Comparison of ENCODE assay signal across 26 cellular contexts in genomic region chr12:106291342-106291741, GRCh38. TPM values are rescaled to one million over a fixed set of nuclear protein-coding genes. Genes with fewer than 3 reads are reported as not detected.
DNase-seq lines count a peak whose midpoint lies in the region; ATAC-seq, FAIRE-seq and TF ChIP-seq lines count a peak whose summit lies in the region.
"Had no signal": no experiment of that assay in that cellular context is flagged by ENCODE, and none has a peak within 500 bp of the region (broad histone marks: within the 10 kb centered on the region; RNA-seq: fewer than 3 reads in every experiment).

No MANE protein-coding gene starts in this region.

- H3K27ac Mint-ChIP-seq in WTC11: no peak overlapping the region
- no peak overlapping the region for H3K27ac Mint-ChIP-seq in effector memory CD8-positive, alpha-beta T cell
- H3K27ac Mint-ChIP-seq: HFFc6, IgD-negative memory B cell, nephron had no signal

- in situ Hi-C loops in HepG2 (cut with HindIII; ENCODE audit: extremely low pct_ligation_motif_present, low pct_unique_long_range_greater_than_20kb): no loop called here

- no TSS peak for BruUV-seq in HepG2 (replicated peaks; lab: Mats Ljungman, UMichigan)

- H3K9me3 ChIP-seq in HepG2 (ENCODE audit: low read length): no peaks in the 10 kb centered on the region
- H3K9me3 ChIP-seq: BLaER1 treated with 17β-estradiol and CSF1 and Interleukin-3, amounts not matched to agents 10 nM and 100 nM; thoracic aorta had no signal

- no peak overlapping the region for H3K4me3 ChIP-seq in HepG2 (replicated peaks in 1 of 3; ENCODE audit: insufficient read depth in 1 of 3, low read depth in 2 of 3, low read length in 3 of 3)
- H3K4me3 ChIP-seq: BLaER1 treated with 17β-estradiol and CSF1 and Interleukin-3, amounts not matched to agents 10 nM and 100 nM; cardiac muscle cell; dorsolateral prefrontal cortex; thoracic aorta had no signal

- H3K27me3 Mint-ChIP-seq in WTC11 (ENCODE audit: low read depth): no peaks in the 10 kb centered on the region; the same call in 1 of the 2 replicates
- H3K27me3 Mint-ChIP-seq in effector memory CD8-positive, alpha-beta T cell: peaks cover 0 to 19% of the 10 kb centered on the region in 2 donors

- WGBS in HepG2 (ENCODE audit: low lambda C conversion rate): 58% methylated on average over 5 of the region's 5 CpGs

- no peak for TF ChIP-seq CTCF in WTC11 (IDR thresholded peaks at IDR 0.05)
- TF ChIP-seq CTCF in HepG2 (CRISPR knock-in tag; IDR thresholded peaks at IDR 0.05): no peak

- H3K4me2 ChIP-seq in HepG2 (ENCODE audit: low read depth, low read length): no peak overlapping the region
- H3K4me2 ChIP-seq: BLaER1 treated with 17β-estradiol and CSF1 and Interleukin-3, amounts not matched to agents 10 nM and 100 nM had no signal

- H3K4me3 Mint-ChIP-seq in WTC11: no peak overlapping the region
- no peak overlapping the region for H3K4me3 Mint-ChIP-seq in effector memory CD8-positive, alpha-beta T cell
- H3K4me3 Mint-ChIP-seq: HFFc6, IgD-negative memory B cell, nephron had no signal

- H3K9me3 Mint-ChIP-seq in WTC11: no peaks in the 10 kb centered on the region
- H3K9me3 Mint-ChIP-seq in effector memory CD8-positive, alpha-beta T cell: no peaks in the 10 kb centered on the region
- H3K9me3 Mint-ChIP-seq: HFFc6, IgD-negative memory B cell, nephron had no signal

- intact Hi-C loops in HepG2 (cut with micrococcal nuclease; ENCODE audit: unreplicated experiment) (no loop called here), posterior vena cava (cut with DNase I) (no loop called here)

- no peaks in the 10 kb centered on the region for H3K36me3 Mint-ChIP-seq in WTC11
- H3K36me3 Mint-ChIP-seq in effector memory CD8-positive, alpha-beta T cell (ENCODE audit: insufficient read depth): no peaks in the 10 kb centered on the region
- H3K36me3 Mint-ChIP-seq: IgD-negative memory B cell had no signal

- no peak overlapping the region for H3K27ac ChIP-seq in HepG2 (ENCODE audit: extremely low read length, insufficient read depth, low read length)
- H3K27ac ChIP-seq: BLaER1 treated with 17β-estradiol and CSF1 and Interleukin-3, amounts not matched to agents 10 nM and 100 nM; cardiac muscle cell; dorsolateral prefrontal cortex; HL-60; thoracic aorta had no signal

- no peaks in the 10 kb centered on the region for H3K27me3 ChIP-seq in HepG2 (ENCODE audit: control insufficient read depth in 1 of 2, insufficient read depth in 2 of 2, low read length in 2 of 2)
- H3K27me3 ChIP-seq: BLaER1 treated with 17β-estradiol and CSF1 and Interleukin-3, amounts not matched to agents 10 nM and 100 nM; cardiac muscle cell; dorsolateral prefrontal cortex had no signal

- POLR2A ChIA-PET in WTC11 (lab: Charles Lee) (no interaction called here), HepG2 (lab: Yijun Ruan, JAX) (interaction anchor here (1.3 kb wide), 1 partner anchor 67 kb away, joined by 4 read pairs; the partner anchor contains the start of gene POLR3B)

- no peaks in the 10 kb centered on the region for H4K20me1 ChIP-seq in HepG2 (ENCODE audit: insufficient read depth, low read length)
- H4K20me1 ChIP-seq: BLaER1 treated with 17β-estradiol and CSF1 and Interleukin-3, amounts not matched to agents 10 nM and 100 nM had no signal

- H3K36me3 ChIP-seq in HepG2 (replicated peaks in 1 of 2; ENCODE audit: control insufficient read depth in 1 of 2, insufficient read depth in 2 of 2, low read length in 2 of 2): no peaks in the 10 kb centered on the region
- H3K36me3 ChIP-seq: BLaER1 treated with 17β-estradiol and CSF1 and Interleukin-3, amounts not matched to agents 10 nM and 100 nM; cardiac muscle cell; thoracic aorta had no signal

- CTCF ChIA-PET in WTC11 (lab: Charles Lee) (no interaction called here), HepG2 (lab: Yijun Ruan, JAX; ENCODE audit: low intra/inter-chr PET ratio, low total read pairs) (no interaction called here)

- DNase-seq in DMS153 treated with DMSO at 0.1 percent for 48 hours (lab: John Stamatoyannopoulos, UW; ENCODE audit: unreplicated experiment): peak; percentile 58
- DNase-seq in NCI-H146 treated with DMSO at 0.1 percent for 48 hours (lab: John Stamatoyannopoulos, UW; ENCODE audit: unreplicated experiment): peak; percentile 41
- DNase-seq in WTC11 (ENCODE audit: low spot score): no peak
- no peak for DNase-seq in HepG2 (ENCODE audit: low spot score)
- DNase-seq in posterior vena cava (ENCODE audit: low spot score): no peak
- no peak for DNase-seq in effector memory CD8-positive, alpha-beta T cell
- DNase-seq in cerebellar cortex (ENCODE audit: low spot score): no peak
- DNase-seq in SKM-1 treated with dmso at 0.1 percent for 144 hours (lab: John Stamatoyannopoulos, UW; ENCODE audit: unreplicated experiment): no peak
- DNase-seq: ACHN; activated CD4-positive, alpha-beta T cell treated with anti-CD3 and anti-CD28 coated beads, Interleukin-2, amount 50 U/mL, for 4 hours; activated gamma-delta T cell; dorsolateral prefrontal cortex; HFFc6; MM.1S; NCI-H2107; NCI-H526 treated with DMSO at 0.1 percent for 48 hours; posterior cingulate gyrus; T-helper 1 cell had no signal

- H3K9ac ChIP-seq in HepG2 (ENCODE audit: insufficient read depth, low read depth, low read length): no peak overlapping the region
- H3K9ac ChIP-seq: BLaER1 treated with 17β-estradiol and CSF1 and Interleukin-3, amounts not matched to agents 10 nM and 100 nM had no signal

- TF ChIP-seq RAD21 in HepG2 (CRISPR knock-in tag; IDR thresholded peaks at IDR 0.05): no peak

- TF ChIP-seq EP300 in HepG2 (IDR thresholded peaks at IDR 0.05; ENCODE audit: low read depth in 2 of 2, low read length in 2 of 2) (no peak), HepG2 (CRISPR knock-in tag; IDR thresholded peaks at IDR 0.05; ENCODE audit: borderline replicate concordance) (no peak)

- H3K79me2 ChIP-seq in HepG2 (ENCODE audit: insufficient read depth, low read length): no peaks in the 10 kb centered on the region

- ATAC-seq in WTC11 (no peak), HepG2 (no peak)
- ATAC-seq in effector memory CD8-positive, alpha-beta T cell (replicated peaks): no peak

- TF ChIP-seq POLR2A in HepG2 (IDR thresholded peaks at IDR 0.05; ENCODE audit: insufficient read depth in 1 of 2, low read depth in 2 of 2, low read length in 2 of 2): no peak

- peak; percentile 56 for FAIRE-seq in HepG2 (lab: Jason Lieb, UNC)
- FAIRE-seq: D721Med, G401.6 had no signal

- H3K4me1 ChIP-seq in HepG2 (ENCODE audit: insufficient read depth, low read length): peaks cover 58% of the 10 kb centered on the region

- H2AFZ ChIP-seq in HepG2 (ENCODE audit: low read length): no peak overlapping the region

- H3K4me1 Mint-ChIP-seq in WTC11: no peaks in the 10 kb centered on the region
- H3K4me1 Mint-ChIP-seq in effector memory CD8-positive, alpha-beta T cell (ENCODE audit: low read depth in 2 of 2): no peaks in the 10 kb centered on the region
- H3K4me1 Mint-ChIP-seq: nephron had no signal

RNA-seq across cellular contexts. Expression of gene TCP11L2, which starts 11.2 kb away (rescaled TPM):
- 11.9 to 12.8 TPM (median 12.3 TPM) in 3 replicates for total RNA-seq in WTC11 (2021)
- total RNA-seq in HepG2 (2016; rRNA removed; fragmentation: Illumina TruSeq; extraction: Trizol): 4.6 TPM in 2 replicates
- 1.1 and 1.3 TPM in 2 replicates for total RNA-seq in HepG2 (2016; cell fraction: cytosol; rRNA removed; fragmentation: Illumina TruSeq; extraction: Trizol; ENCODE audit: low read depth)
- 3.7 and 4.3 TPM in 2 replicates for total RNA-seq in HepG2 (2016; cell fraction: insoluble cytoplasmic fraction; rRNA removed; fragmentation: Illumina TruSeq; extraction: Trizol)
- total RNA-seq in HepG2 (2016; cell fraction: membrane; rRNA removed; fragmentation: Illumina TruSeq; extraction: Trizol): 1.4 and 2.2 TPM in 2 replicates
- 5.1 and 5.6 TPM in 2 replicates for total RNA-seq in HepG2 (2016; cell fraction: nucleus; rRNA removed; fragmentation: Illumina TruSeq; extraction: Trizol)
- 24.1 and 29.2 TPM in 2 replicates for polyA plus RNA-seq in HepG2 (2011; rRNA removed)
- 10.5 and 16.7 TPM in 2 replicates for polyA plus RNA-seq in HepG2 (2011; cell fraction: cytosol; rRNA removed)
- 21.9 and 33.5 TPM in 2 replicates for polyA plus RNA-seq in HepG2 (2011; cell fraction: nucleus; rRNA removed)
- 16.7 and 20.6 TPM in 2 replicates for polyA plus RNA-seq in HepG2 (2012)
- polyA plus RNA-seq in HepG2 (2016; cell fraction: cytosol; fragmentation: Illumina TruSeq; extraction: Trizol; ENCODE audit: low read depth): 0.17 and 0.33 TPM in 2 replicates
- 1.5 and 1.6 TPM in 2 replicates for polyA plus RNA-seq in HepG2 (2016; cell fraction: insoluble cytoplasmic fraction; fragmentation: Illumina TruSeq; extraction: Trizol; ENCODE audit: low read depth)
- 0.25 and 0.38 TPM in 2 replicates for polyA plus RNA-seq in HepG2 (2016; cell fraction: membrane; fragmentation: Illumina TruSeq; extraction: Trizol; ENCODE audit: low read depth)
- 4.4 and 4.8 TPM in 2 replicates for polyA plus RNA-seq in HepG2 (2016; cell fraction: nucleus; fragmentation: Illumina TruSeq; extraction: Trizol; ENCODE audit: insufficient read depth, low read depth)
- polyA minus RNA-seq in HepG2 (2011; rRNA and poly(A)+ RNA removed; ENCODE audit: low replicate concordance): 9.5 and 54.7 TPM in 2 replicates
- 41.0 and 60.4 TPM in 2 replicates for polyA minus RNA-seq in HepG2 (2011; cell fraction: cytosol; rRNA and poly(A)+ RNA removed)
- polyA minus RNA-seq in HepG2 (2011; cell fraction: nucleus; rRNA and poly(A)+ RNA removed): 73.6 and 109 TPM in 2 replicates
- 10 to 100 TPM; 18.5 to 28.3 TPM for total RNA-seq in posterior vena cava

RNA-seq across cellular contexts. Expression of gene CKAP4, which starts 43.5 kb away (rescaled TPM):
- 67.2 to 69.6 TPM (median 67.8 TPM) in 3 replicates for total RNA-seq in WTC11 (2021)
- 37.3 and 70.2 TPM in 2 replicates for total RNA-seq in HepG2 (2016; rRNA removed; fragmentation: Illumina TruSeq; extraction: Trizol)
- total RNA-seq in HepG2 (2016; cell fraction: cytosol; rRNA removed; fragmentation: Illumina TruSeq; extraction: Trizol; ENCODE audit: low read depth): 3.7 and 3.9 TPM in 2 replicates
- total RNA-seq in HepG2 (2016; cell fraction: insoluble cytoplasmic fraction; rRNA removed; fragmentation: Illumina TruSeq; extraction: Trizol): 34.6 and 68.5 TPM in 2 replicates
- total RNA-seq in HepG2 (2016; cell fraction: membrane; rRNA removed; fragmentation: Illumina TruSeq; extraction: Trizol): 14.7 and 15.5 TPM in 2 replicates
- 67.9 and 80.5 TPM in 2 replicates for total RNA-seq in HepG2 (2016; cell fraction: nucleus; rRNA removed; fragmentation: Illumina TruSeq; extraction: Trizol)
- 39.2 and 45.4 TPM in 2 replicates for polyA plus RNA-seq in HepG2 (2011; rRNA removed)
- 30.8 and 37.4 TPM in 2 replicates for polyA plus RNA-seq in HepG2 (2011; cell fraction: cytosol; rRNA removed)
- polyA plus RNA-seq in HepG2 (2011; cell fraction: nucleus; rRNA removed): 17.5 and 20.0 TPM in 2 replicates
- polyA plus RNA-seq in HepG2 (2012): 76.8 and 81.5 TPM in 2 replicates
- polyA plus RNA-seq in HepG2 (2016; cell fraction: cytosol; fragmentation: Illumina TruSeq; extraction: Trizol; ENCODE audit: low read depth): 4.9 and 5.3 TPM in 2 replicates
- polyA plus RNA-seq in HepG2 (2016; cell fraction: insoluble cytoplasmic fraction; fragmentation: Illumina TruSeq; extraction: Trizol; ENCODE audit: low read depth): 44.7 and 53.0 TPM in 2 replicates
- 13.7 and 14.8 TPM in 2 replicates for polyA plus RNA-seq in HepG2 (2016; cell fraction: membrane; fragmentation: Illumina TruSeq; extraction: Trizol; ENCODE audit: low read depth)
- polyA plus RNA-seq in HepG2 (2016; cell fraction: nucleus; fragmentation: Illumina TruSeq; extraction: Trizol; ENCODE audit: insufficient read depth, low read depth): 125 and 131 TPM in 2 replicates
- 17.1 and 29.8 TPM in 2 replicates for polyA minus RNA-seq in HepG2 (2011; rRNA and poly(A)+ RNA removed; ENCODE audit: low replicate concordance)
- polyA minus RNA-seq in HepG2 (2011; cell fraction: cytosol; rRNA and poly(A)+ RNA removed): 29.4 and 33.1 TPM in 2 replicates
- polyA minus RNA-seq in HepG2 (2011; cell fraction: nucleus; rRNA and poly(A)+ RNA removed): 11.7 and 15.9 TPM in 2 replicates
- 10 to 100 TPM; 59.9 to 71.8 TPM for total RNA-seq in posterior vena cava

Comparison
In these comparisons a context has a peak if more than half of its experiments do, and no peak if none do; other contexts are left out.
1. DNase-seq: peak in DMS153 treated with DMSO at 0.1 percent for 48 hours (single experiment) and NCI-H146 treated with DMSO at 0.1 percent for 48 hours (single experiment); none in WTC11 (single experiment), HepG2 (single experiment), posterior vena cava (single experiment), effector memory CD8-positive, alpha-beta T cell (0 of 3), cerebellar cortex (single experiment) and SKM-1 treated with dmso at 0.1 percent for 144 hours (single experiment).